ENCODE assay signal across 1 cellular context in the genomic region with DNA sequence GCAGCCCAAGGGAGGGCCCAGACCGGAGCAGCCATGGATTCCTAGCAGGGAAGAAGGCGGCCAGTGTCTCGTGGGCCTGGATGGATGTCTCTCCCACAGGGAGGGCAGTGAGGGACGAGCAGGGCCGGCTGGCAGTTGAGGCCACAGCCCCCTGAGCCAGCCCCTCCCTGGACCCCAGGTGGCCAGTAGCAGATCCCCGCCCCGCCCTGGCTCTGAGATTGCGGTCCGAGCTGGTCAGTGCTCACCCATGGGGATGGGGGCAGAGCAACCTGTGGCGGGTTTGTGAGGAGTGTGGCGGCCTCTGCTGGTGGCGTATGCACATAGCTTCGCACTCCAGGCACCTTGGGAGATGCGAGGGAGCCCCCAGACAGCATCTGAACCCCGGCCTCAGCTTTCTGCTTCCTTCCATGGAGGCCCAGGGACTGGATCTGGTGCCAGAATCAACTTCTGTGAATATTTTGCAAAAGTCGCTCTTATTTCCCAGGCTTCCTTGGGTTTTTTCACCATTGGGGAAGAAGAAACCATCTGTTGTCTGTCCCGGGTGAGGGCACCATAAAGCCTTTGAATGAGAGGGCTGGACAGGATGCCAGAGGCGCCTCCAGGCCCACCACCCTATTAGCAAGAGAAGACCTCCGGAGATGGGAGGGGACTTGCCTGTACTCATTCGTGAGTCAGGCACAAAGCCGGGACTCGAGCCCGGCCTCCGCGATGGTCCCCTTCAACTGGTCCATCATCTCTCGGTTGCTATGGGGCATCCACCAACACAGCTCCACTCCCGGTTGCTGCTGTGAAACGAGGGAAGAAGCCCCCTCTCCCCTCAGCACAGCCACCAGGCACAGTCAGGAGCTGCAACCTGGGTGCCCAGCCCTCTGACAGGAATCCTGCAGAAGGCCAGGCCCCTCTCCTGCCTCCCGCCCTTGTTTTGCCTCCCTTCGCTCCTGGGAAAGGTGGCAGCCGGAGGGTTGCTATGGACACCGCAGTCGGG.
A peak's percentile ranks its signal among the peaks of the same experiment; 100 is the strongest.
TF ChIP-seq lines count a peak whose summit lies in the region.

No MANE protein-coding gene starts in this region.

TF ChIP-seq in H1, 55 proteins besides CTCF, POLR2A, EP300 and RAD21 (continued from another document):
- TF ChIP-seq YY1 (IDR thresholded peaks at IDR 0.05; ENCODE audit: low read depth, low read length) (peak; percentile 31; the same call in 1 of the 2 replicates), RBBP5 (IDR thresholded peaks at IDR 0.05; ENCODE audit: borderline replicate concordance, low read depth, low read length) (no peak), RXRA (IDR thresholded peaks at IDR 0.05; ENCODE audit: insufficient read depth, low read depth, low read length) (no peak), CTBP2 (IDR thresholded peaks at IDR 0.05; ENCODE audit: borderline replicate concordance, insufficient read depth, insufficient read length, low read length) (no peak), TBP (IDR thresholded peaks at IDR 0.05; ENCODE audit: low read depth, low read length) (peak; percentile 23; the same call in 1 of the 2 replicates), SIN3A (conservative IDR thresholded peaks at IDR 0.05 in 1 of 2, IDR thresholded peaks at IDR 0.05 in 1 of 2; ENCODE audit: low read depth in 1 of 2, low read length in 2 of 2) (peak in 1 of 2 experiments; percentile 72; a peak in 1 of 4 replicates), TAF7 (optimal IDR thresholded peaks at IDR 0.05; ENCODE audit: borderline replicate concordance, low read depth, low read length) (no peak), TCF12 (IDR thresholded peaks at IDR 0.05; ENCODE audit: low read depth, low read length) (peak; percentile 61; the same call in 1 of the 2 replicates), GABPA (IDR thresholded peaks at IDR 0.05; ENCODE audit: borderline replicate concordance, insufficient read depth, low read length) (peak; percentile 67; the same call in 1 of the 2 replicates), JUN (IDR thresholded peaks at IDR 0.05; ENCODE audit: low read depth, low read length) (0 out of 2 replicates have a peak, but pooled peaks have one; percentile 29)
- TF ChIP-seq, protein P1, sequence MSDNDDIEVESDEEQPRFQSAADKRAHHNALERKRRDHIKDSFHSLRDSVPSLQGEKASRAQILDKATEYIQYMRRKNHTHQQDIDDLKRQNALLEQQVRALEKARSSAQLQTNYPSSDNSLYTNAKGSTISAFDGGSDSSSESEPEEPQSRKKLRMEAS (IDR thresholded peaks at IDR 0.05): peak; percentile 47; the same call in 1 of the 2 replicates
